ENCODE assay signal across 18 cellular contexts in genomic region chr7:45627691-45628456, GRCh38. TPM values are rescaled to one million over a fixed set of nuclear protein-coding genes. Genes with fewer than 3 reads are reported as not detected.
A peak's percentile ranks its signal among the peaks of the same experiment; 100 is the strongest.
DNase-seq lines count a peak whose midpoint lies in the region; ATAC-seq and TF ChIP-seq lines count a peak whose summit lies in the region.
"Had no signal": no experiment of that assay in that cellular context is flagged by ENCODE, and none has a peak within 500 bp of the region (broad histone marks: within the 10 kb centered on the region; RNA-seq: fewer than 3 reads in every experiment).

No MANE protein-coding gene starts in this region.

- H3K27me3 ChIP-seq in H7 (ENCODE audit: control insufficient read depth, insufficient read depth, low read length), result no peaks in the 10 kb centered on the region
- H3K27me3 ChIP-seq in uterus, result no peaks in the 10 kb centered on the region
- H3K27me3 ChIP-seq in suprapubic skin, result no peaks in the 10 kb centered on the region

- WGBS in suprapubic skin, result 87% methylated on average over 5 of the region's 8 CpGs

- peak; percentile 19 for DNase-seq in activated CD8-positive, alpha-beta memory T cell treated with anti-CD3 and anti-CD28 coated beads for 24 hours
- DNase-seq in activated CD8-positive, alpha-beta memory T cell treated with anti-CD3 and anti-CD28 coated beads, Interleukin-2, amount 50 U/mL, for 48 hours, result no peak
- DNase-seq in H7 (peak; percentile 4), omental fat pad (ENCODE audit: low spot score) (no peak), uterus (no peak), suprapubic skin (ENCODE audit: low spot score in 2 of 2) (no peak)
- DNase-seq: 8988T; Caco-2; CD4-positive, alpha-beta T cell; DMS153; DMS79; GF-D8; GM23248; IMR-90 had no signal

- H3K4me1 ChIP-seq in uterus (no peaks in the 10 kb centered on the region), suprapubic skin (no peaks in the 10 kb centered on the region)

- ATAC-seq in omental fat pad (ENCODE audit: low FRiP score) (peak; percentile 14), GM21723 (IDR thresholded peaks at IDR 0.05; ENCODE audit: unreplicated experiment) (no peak)
- ATAC-seq: HCT116, K562 had no signal

- TF ChIP-seq POLR2A in uterus (IDR thresholded peaks at IDR 0.05) (no peak), suprapubic skin (IDR thresholded peaks at IDR 0.05) (no peak)

- H3K36me3 ChIP-seq in H7 (replicated peaks; ENCODE audit: control insufficient read depth, insufficient read depth, low read length) (no peaks in the 10 kb centered on the region; the same call in 1 of the 2 replicates), uterus (no peaks in the 10 kb centered on the region), suprapubic skin (no peaks in the 10 kb centered on the region)

- no peak overlapping the region for H3K27ac ChIP-seq in uterus
- H3K27ac ChIP-seq in suprapubic skin, result no peak overlapping the region
- H3K27ac ChIP-seq: C4-2B, GM23248 had no signal

- H3K9me3 ChIP-seq in uterus (no peaks in the 10 kb centered on the region), suprapubic skin (no peaks in the 10 kb centered on the region)
- H3K9me3 ChIP-seq: Caco-2 had no signal

- H3K4me3 ChIP-seq in H7 (ENCODE audit: insufficient read depth, low read depth, low read length) (no peak overlapping the region), uterus (no peak overlapping the region), suprapubic skin (no peak overlapping the region)
- H3K4me3 ChIP-seq: GM23248, K562 had no signal

- TF ChIP-seq CTCF in omental fat pad (IDR thresholded peaks at IDR 0.05) (no peak), uterus (IDR thresholded peaks at IDR 0.05) (no peak), suprapubic skin (IDR thresholded peaks at IDR 0.05) (no peak)

- TF ChIP-seq EP300 in suprapubic skin (IDR thresholded peaks at IDR 0.05), result no peak

- intact Hi-C loops in uterus (cut with DNase I; ENCODE audit: low total_unique reads), result no loop called here

RNA-seq across cellular contexts. Expression of gene ADCY1, which starts 53.7 kb away (rescaled TPM):
- total RNA-seq in H7 (2014; rRNA removed; shearing (Covaris generic)), result 5.6 and 8.1 TPM in 2 replicates
- total RNA-seq in omental fat pad (1 to 10 TPM; 2.3 to 4.8 (median 2.8) TPM), uterus (1 to 10 TPM in 2 of 4 donors, under 1 TPM in 1, not detected in 1; under 0.01 to 4.3 (median 4.1) TPM), suprapubic skin (under 1 TPM; 0.15 to 0.72 (median 0.26) TPM)

Comparison
In these comparisons a context has a peak if more than half of its experiments do, and no peak if none do; other contexts are left out.
1. DNase-seq: peak in activated CD8-positive, alpha-beta memory T cell treated with anti-CD3 and anti-CD28 coated beads for 24 hours (single experiment) and H7 (single experiment); none in activated CD8-positive, alpha-beta memory T cell treated with anti-CD3 and anti-CD28 coated beads, Interleukin-2, amount 50 U/mL, for 48 hours (single experiment), omental fat pad (single experiment), uterus (0 of 2) and suprapubic skin (0 of 2).